8 cellular contexts compared by ENCODE assay signal in genomic region chr6:13615802-13616140, GRCh38. TPM values are rescaled to one million over a fixed set of nuclear protein-coding genes. Genes with fewer than 3 reads are reported as not detected.
A peak's percentile ranks its signal among the peaks of the same experiment; 100 is the strongest.
DNase-seq lines count a peak whose midpoint lies in the region; ATAC-seq and TF ChIP-seq lines count a peak whose summit lies in the region.

No MANE protein-coding gene starts in this region.

- WGBS in stomach, 5 donors: 0 to 1% (median 0%) methylated on average over 14 of the region's 14 CpGs

- peaks cover 4 to 24% of the 10 kb centered on the region in 2 donors for H3K4me1 ChIP-seq in muscle layer of duodenum (ENCODE audit: control insufficient read depth in 1 of 2, insufficient read depth in 2 of 2, low read length in 2 of 2)
- H3K4me1 ChIP-seq in stomach: peaks cover 19 to 38% (median 31%) of the 10 kb centered on the region in 4 donors

- H3K36me3 ChIP-seq in muscle layer of duodenum (ENCODE audit: control insufficient read depth in 1 of 2, insufficient read depth in 2 of 2, low read length in 2 of 2) (peaks cover 25 to 34% of the 10 kb centered on the region in 2 donors), stomach (peaks cover 18 to 46% (median 37%) of the 10 kb centered on the region in 4 donors)

- H3K27ac Mint-ChIP-seq in endothelial cell (ENCODE audit: unreplicated experiment): peak overlapping the region; percentile 95

- TF ChIP-seq POLR2A in stomach (IDR thresholded peaks at IDR 0.05): no peak

- H3K9me3 Mint-ChIP-seq in endothelial cell (ENCODE audit: unreplicated experiment): no peaks in the 10 kb centered on the region

- peak overlapping the region; percentile 93 to 99 for H3K4me3 ChIP-seq in muscle layer of duodenum (ENCODE audit: low read depth in 1 of 2, low read length in 2 of 2)
- H3K4me3 ChIP-seq in stomach: peak overlapping the region; percentile 67 to 88 (median 86)

- peaks cover 28% of the 10 kb centered on the region for H3K4me1 Mint-ChIP-seq in endothelial cell (ENCODE audit: unreplicated experiment)

- intact Hi-C loops in stomach (cut with DNase I; ENCODE audit: low total_unique reads): no loop called here

- TF ChIP-seq EP300 in stomach (IDR thresholded peaks at IDR 0.05): no peak

- H3K9me3 ChIP-seq in muscle layer of duodenum (ENCODE audit: control insufficient read depth in 1 of 2, low read length in 2 of 2) (no peaks in the 10 kb centered on the region), stomach (no peaks in the 10 kb centered on the region)

- H3K27ac ChIP-seq in muscle layer of duodenum (ENCODE audit: low read length) (peak overlapping the region; percentile 96), stomach (peak overlapping the region; percentile 83 to 93 (median 91))

- TF ChIP-seq CTCF in endothelial cell (IDR thresholded peaks at IDR 0.05; ENCODE audit: unreplicated experiment) (no peak), stomach (IDR thresholded peaks at IDR 0.05) (no peak)

- H3K4me3 Mint-ChIP-seq in endothelial cell (ENCODE audit: unreplicated experiment): peak overlapping the region; percentile 99

- H3K27me3 Mint-ChIP-seq in endothelial cell (ENCODE audit: unreplicated experiment): peaks cover 9% of the 10 kb centered on the region

- H3K27me3 ChIP-seq in muscle layer of duodenum (ENCODE audit: low read depth, low read length): no peaks in the 10 kb centered on the region
- no peaks in the 10 kb centered on the region for H3K27me3 ChIP-seq in stomach

- ATAC-seq in HG02798 (IDR thresholded peaks at IDR 0.05; ENCODE audit: poor library complexity, unreplicated experiment): no peak

- peaks cover 19% of the 10 kb centered on the region for H3K36me3 Mint-ChIP-seq in endothelial cell (ENCODE audit: low read depth, unreplicated experiment)

- peak; percentile 25 for DNase-seq in NK-92 treated with Interleukin-12 subunit alpha and Interleukin-12 subunit beta, amount 100 ng/mL, for 24 hours (lab: John Stamatoyannopoulos, UW)
- DNase-seq in NK-92 (lab: John Stamatoyannopoulos, UW; ENCODE audit: unreplicated experiment) (no peak), NCI-H146 treated with DMSO at 0.1 percent for 48 hours (lab: John Stamatoyannopoulos, UW; ENCODE audit: unreplicated experiment) (peak; percentile 22), endothelial cell (ENCODE audit: low spot score) (peak; percentile 50), stomach (peak; percentile 45)
- DNase-seq in activated CD8-positive, alpha-beta memory T cell treated with anti-CD3 and anti-CD28 coated beads, Interleukin-2, amount 50 U/mL, for 4 hours: peak; percentile 41

RNA-seq across cellular contexts. Expression of gene NOL7, which starts 0.6 kb away (rescaled TPM):
- 43.5 TPM for total RNA-seq in endothelial cell (ENCODE audit: unreplicated experiment)
- total RNA-seq in stomach: 100 to 1,000 TPM in 1 of 5 donors, 10 to 100 TPM in 4; 18.1 to 147 (median 67.9) TPM
- polyA plus RNA-seq in stomach: 10 to 100 TPM; 50.8 to 68.7 (median 57.3) TPM

RNA-seq across cellular contexts. Expression of gene SIRT5, which starts 41.4 kb away (rescaled TPM):
- total RNA-seq in endothelial cell (ENCODE audit: unreplicated experiment): 16.0 TPM
- 10 to 100 TPM in 1 of 5 donors, 1 to 10 TPM in 4; 1.8 to 10.3 (median 5.1) TPM for total RNA-seq in stomach
- 1 to 10 TPM; 4.1 to 6.9 (median 4.3) TPM for polyA plus RNA-seq in stomach
